1 cellular context compared by ENCODE assay signal in the genomic region with DNA sequence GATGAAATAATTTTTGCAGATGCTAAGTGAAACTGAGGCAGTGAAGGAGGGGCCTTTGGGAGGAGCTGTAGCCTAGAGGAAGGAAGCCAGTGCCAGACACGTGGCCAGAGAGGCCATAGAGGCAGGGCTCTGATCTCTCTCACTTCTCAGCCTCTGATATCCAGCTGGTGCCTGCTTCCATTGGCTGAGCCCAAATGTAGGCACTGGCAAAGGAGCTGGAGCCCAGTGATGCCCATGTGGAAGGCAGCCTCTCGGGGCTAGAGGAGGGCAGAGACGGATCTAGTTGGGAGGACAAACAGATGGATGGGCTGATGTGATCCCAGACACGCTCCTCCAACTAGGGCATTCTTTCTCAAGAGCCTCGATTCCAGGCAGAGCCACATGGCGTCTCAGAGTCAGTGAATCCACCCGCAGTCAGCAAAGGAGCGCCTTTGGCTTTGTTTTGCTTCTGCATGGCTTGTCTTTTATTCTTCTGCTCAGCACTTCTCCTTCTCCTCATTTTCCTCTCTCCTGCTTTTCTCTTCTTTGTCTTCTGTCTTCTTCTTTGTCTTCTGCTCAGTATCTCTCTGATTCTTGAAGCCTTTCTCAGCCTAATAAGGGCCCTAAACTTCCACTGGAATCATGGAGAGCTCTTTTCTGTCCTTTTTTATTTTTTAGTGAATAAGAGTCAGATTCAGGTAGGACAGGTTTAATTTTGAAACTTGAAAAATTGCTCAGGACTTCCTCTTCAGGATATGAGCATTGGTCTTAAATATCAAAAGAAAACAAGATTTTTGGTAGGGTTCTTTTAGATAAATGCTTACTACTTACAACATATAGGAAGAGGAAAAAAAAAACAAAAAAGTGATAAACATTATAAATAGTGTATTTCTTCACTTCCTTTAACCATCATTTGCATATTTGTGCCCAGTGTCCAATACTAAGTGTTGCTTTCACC.
TF ChIP-seq lines count a peak whose summit lies in the region.

No MANE protein-coding gene starts in this region.

TF ChIP-seq in HepG2, 621 proteins besides CTCF, POLR2A, EP300 and RAD21 (continued from another document and continues in another):
- TF ChIP-seq ZNF296 (CRISPR knock-in tag; conservative IDR thresholded peaks at IDR 0.05) (no peak; the same call in 1 of the 2 replicates), DNMT3B (CRISPR knock-in tag; conservative IDR thresholded peaks at IDR 0.05) (no peak), ATAD3A (CRISPR knock-in tag; IDR thresholded peaks at IDR 0.05) (no peak), GABPA (IDR thresholded peaks at IDR 0.05; ENCODE audit: low read depth, low read length) (no peak), GABPA (CRISPR knock-in tag; IDR thresholded peaks at IDR 0.05; ENCODE audit: low read depth) (no peak), ZNF329 (CRISPR knock-in tag; IDR thresholded peaks at IDR 0.05; ENCODE audit: low read depth) (no peak), ZNF891 (CRISPR knock-in tag; IDR thresholded peaks at IDR 0.05) (no peak), NONO (IDR thresholded peaks at IDR 0.05) (no peak), NONO (CRISPR knock-in tag; conservative IDR thresholded peaks at IDR 0.05) (no peak), ZNF510 (CRISPR knock-in tag; IDR thresholded peaks at IDR 0.05; ENCODE audit: low read depth) (peak; percentile 64; the same call in 1 of the 2 replicates), RCOR2 (CRISPR knock-in tag; IDR thresholded peaks at IDR 0.05) (no peak), ETV6 (CRISPR knock-in tag; conservative IDR thresholded peaks at IDR 0.05) (no peak), SP4 (CRISPR knock-in tag; IDR thresholded peaks at IDR 0.05) (no peak), TEAD3 (CRISPR knock-in tag; optimal IDR thresholded peaks at IDR 0.05; ENCODE audit: borderline replicate concordance) (peak; percentile 63), KDM5B (CRISPR knock-in tag; IDR thresholded peaks at IDR 0.05; ENCODE audit: borderline replicate concordance) (no peak), ZNF83 (CRISPR knock-in tag; IDR thresholded peaks at IDR 0.05; ENCODE audit: borderline replicate concordance) (no peak), XBP1 (CRISPR knock-in tag; IDR thresholded peaks at IDR 0.05) (no peak), ZSCAN25 (CRISPR knock-in tag; IDR thresholded peaks at IDR 0.05) (no peak), ZNF660 (CRISPR knock-in tag; IDR thresholded peaks at IDR 0.05; ENCODE audit: borderline replicate concordance, low read depth) (no peak), NFE2L1 (CRISPR knock-in tag; IDR thresholded peaks at IDR 0.05; ENCODE audit: borderline replicate concordance) (peak; percentile 55; the same call in 1 of the 2 replicates), RFX1 (IDR thresholded peaks at IDR 0.05) (no peak), ZNF776 (CRISPR knock-in tag; IDR thresholded peaks at IDR 0.05) (no peak), ZNF672 (CRISPR knock-in tag; IDR thresholded peaks at IDR 0.05) (no peak), PCBP2 (optimal IDR thresholded peaks at IDR 0.05; ENCODE audit: low read depth, low read length, poor library complexity, severe bottlenecking) (no peak), KDM1A (CRISPR knock-in tag; IDR thresholded peaks at IDR 0.05) (no peak), E2F5 (CRISPR knock-in tag; conservative IDR thresholded peaks at IDR 0.05) (no peak), THAP9 (CRISPR knock-in tag; IDR thresholded peaks at IDR 0.05; ENCODE audit: borderline replicate concordance) (no peak), ELF1 (CRISPR knock-in tag; IDR thresholded peaks at IDR 0.05) (0 out of 2 replicates have a peak, but pooled peaks have one; percentile 16), ZNF704 (CRISPR knock-in tag; IDR thresholded peaks at IDR 0.05; ENCODE audit: borderline replicate concordance) (no peak), HES4 (CRISPR knock-in tag; IDR thresholded peaks at IDR 0.05; ENCODE audit: borderline replicate concordance) (no peak), ZNF34 (CRISPR knock-in tag; IDR thresholded peaks at IDR 0.05; ENCODE audit: borderline replicate concordance) (peak; percentile 83; the same call in 1 of the 2 replicates), RELA (CRISPR knock-in tag; IDR thresholded peaks at IDR 0.05) (no peak), FOXO1 (CRISPR knock-in tag; IDR thresholded peaks at IDR 0.05) (no peak), GTF3A (CRISPR knock-in tag; conservative IDR thresholded peaks at IDR 0.05) (no peak), CCAR2 (optimal IDR thresholded peaks at IDR 0.05; ENCODE audit: low read depth, low read length) (no peak), MTF2 (CRISPR knock-in tag; IDR thresholded peaks at IDR 0.05; ENCODE audit: borderline replicate concordance) (no peak), ZSCAN9 (CRISPR knock-in tag; IDR thresholded peaks at IDR 0.05; ENCODE audit: borderline replicate concordance) (no peak), TGIF2 (CRISPR knock-in tag; IDR thresholded peaks at IDR 0.05) (no peak), MTF1 (CRISPR knock-in tag; IDR thresholded peaks at IDR 0.05) (no peak), TBL1XR1 (IDR thresholded peaks at IDR 0.05; ENCODE audit: borderline replicate concordance, low read length, partially characterized antibody) (no peak)
- TF ChIP-seq, protein P1, sequence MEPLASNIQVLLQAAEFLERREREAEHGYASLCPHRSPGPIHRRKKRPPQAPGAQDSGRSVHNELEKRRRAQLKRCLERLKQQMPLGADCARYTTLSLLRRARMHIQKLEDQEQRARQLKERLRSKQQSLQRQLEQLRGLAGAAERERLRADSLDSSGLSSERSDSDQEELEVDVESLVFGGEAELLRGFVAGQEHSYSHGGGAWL (CRISPR knock-in tag; IDR thresholded peaks at IDR 0.05), result peak; percentile 51
- TF ChIP-seq, protein P2, sequence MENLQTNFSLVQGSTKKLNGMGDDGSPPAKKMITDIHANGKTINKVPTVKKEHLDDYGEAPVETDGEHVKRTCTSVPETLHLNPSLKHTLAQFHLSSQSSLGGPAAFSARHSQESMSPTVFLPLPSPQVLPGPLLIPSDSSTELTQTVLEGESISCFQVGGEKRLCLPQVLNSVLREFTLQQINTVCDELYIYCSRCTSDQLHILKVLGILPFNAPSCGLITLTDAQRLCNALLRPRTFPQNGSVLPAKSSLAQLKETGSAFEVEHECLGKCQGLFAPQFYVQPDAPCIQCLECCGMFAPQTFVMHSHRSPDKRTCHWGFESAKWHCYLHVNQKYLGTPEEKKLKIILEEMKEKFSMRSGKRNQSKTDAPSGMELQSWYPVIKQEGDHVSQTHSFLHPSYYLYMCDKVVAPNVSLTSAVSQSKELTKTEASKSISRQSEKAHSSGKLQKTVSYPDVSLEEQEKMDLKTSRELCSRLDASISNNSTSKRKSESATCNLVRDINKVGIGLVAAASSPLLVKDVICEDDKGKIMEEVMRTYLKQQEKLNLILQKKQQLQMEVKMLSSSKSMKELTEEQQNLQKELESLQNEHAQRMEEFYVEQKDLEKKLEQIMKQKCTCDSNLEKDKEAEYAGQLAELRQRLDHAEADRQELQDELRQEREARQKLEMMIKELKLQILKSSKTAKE (CRISPR knock-in tag; IDR thresholded peaks at IDR 0.05; ENCODE audit: borderline replicate concordance), result no peak
- TF ChIP-seq, protein P3, sequence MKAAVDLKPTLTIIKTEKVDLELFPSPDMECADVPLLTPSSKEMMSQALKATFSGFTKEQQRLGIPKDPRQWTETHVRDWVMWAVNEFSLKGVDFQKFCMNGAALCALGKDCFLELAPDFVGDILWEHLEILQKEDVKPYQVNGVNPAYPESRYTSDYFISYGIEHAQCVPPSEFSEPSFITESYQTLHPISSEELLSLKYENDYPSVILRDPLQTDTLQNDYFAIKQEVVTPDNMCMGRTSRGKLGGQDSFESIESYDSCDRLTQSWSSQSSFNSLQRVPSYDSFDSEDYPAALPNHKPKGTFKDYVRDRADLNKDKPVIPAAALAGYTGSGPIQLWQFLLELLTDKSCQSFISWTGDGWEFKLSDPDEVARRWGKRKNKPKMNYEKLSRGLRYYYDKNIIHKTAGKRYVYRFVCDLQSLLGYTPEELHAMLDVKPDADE (CRISPR knock-in tag; IDR thresholded peaks at IDR 0.05), result no peak
- TF ChIP-seq, protein P4, sequence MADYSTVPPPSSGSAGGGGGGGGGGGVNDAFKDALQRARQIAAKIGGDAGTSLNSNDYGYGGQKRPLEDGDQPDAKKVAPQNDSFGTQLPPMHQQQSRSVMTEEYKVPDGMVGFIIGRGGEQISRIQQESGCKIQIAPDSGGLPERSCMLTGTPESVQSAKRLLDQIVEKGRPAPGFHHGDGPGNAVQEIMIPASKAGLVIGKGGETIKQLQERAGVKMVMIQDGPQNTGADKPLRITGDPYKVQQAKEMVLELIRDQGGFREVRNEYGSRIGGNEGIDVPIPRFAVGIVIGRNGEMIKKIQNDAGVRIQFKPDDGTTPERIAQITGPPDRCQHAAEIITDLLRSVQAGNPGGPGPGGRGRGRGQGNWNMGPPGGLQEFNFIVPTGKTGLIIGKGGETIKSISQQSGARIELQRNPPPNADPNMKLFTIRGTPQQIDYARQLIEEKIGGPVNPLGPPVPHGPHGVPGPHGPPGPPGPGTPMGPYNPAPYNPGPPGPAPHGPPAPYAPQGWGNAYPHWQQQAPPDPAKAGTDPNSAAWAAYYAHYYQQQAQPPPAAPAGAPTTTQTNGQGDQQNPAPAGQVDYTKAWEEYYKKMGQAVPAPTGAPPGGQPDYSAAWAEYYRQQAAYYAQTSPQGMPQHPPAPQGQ (CRISPR knock-in tag; IDR thresholded peaks at IDR 0.05; ENCODE audit: borderline replicate concordance), result no peak
- TF ChIP-seq, protein P5, sequence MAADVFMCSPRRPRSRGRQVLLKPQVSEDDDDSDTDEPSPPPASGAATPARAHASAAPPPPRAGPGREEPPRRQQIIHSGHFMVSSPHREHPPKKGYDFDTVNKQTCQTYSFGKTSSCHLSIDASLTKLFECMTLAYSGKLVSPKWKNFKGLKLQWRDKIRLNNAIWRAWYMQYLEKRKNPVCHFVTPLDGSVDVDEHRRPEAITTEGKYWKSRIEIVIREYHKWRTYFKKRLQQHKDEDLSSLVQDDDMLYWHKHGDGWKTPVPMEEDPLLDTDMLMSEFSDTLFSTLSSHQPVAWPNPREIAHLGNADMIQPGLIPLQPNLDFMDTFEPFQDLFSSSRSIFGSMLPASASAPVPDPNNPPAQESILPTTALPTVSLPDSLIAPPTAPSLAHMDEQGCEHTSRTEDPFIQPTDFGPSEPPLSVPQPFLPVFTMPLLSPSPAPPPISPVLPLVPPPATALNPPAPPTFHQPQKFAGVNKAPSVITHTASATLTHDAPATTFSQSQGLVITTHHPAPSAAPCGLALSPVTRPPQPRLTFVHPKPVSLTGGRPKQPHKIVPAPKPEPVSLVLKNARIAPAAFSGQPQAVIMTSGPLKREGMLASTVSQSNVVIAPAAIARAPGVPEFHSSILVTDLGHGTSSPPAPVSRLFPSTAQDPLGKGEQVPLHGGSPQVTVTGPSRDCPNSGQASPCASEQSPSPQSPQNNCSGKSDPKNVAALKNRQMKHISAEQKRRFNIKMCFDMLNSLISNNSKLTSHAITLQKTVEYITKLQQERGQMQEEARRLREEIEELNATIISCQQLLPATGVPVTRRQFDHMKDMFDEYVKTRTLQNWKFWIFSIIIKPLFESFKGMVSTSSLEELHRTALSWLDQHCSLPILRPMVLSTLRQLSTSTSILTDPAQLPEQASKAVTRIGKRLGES (CRISPR knock-in tag; IDR thresholded peaks at IDR 0.05; ENCODE audit: borderline replicate concordance), result no peak
- TF ChIP-seq, protein P6, sequence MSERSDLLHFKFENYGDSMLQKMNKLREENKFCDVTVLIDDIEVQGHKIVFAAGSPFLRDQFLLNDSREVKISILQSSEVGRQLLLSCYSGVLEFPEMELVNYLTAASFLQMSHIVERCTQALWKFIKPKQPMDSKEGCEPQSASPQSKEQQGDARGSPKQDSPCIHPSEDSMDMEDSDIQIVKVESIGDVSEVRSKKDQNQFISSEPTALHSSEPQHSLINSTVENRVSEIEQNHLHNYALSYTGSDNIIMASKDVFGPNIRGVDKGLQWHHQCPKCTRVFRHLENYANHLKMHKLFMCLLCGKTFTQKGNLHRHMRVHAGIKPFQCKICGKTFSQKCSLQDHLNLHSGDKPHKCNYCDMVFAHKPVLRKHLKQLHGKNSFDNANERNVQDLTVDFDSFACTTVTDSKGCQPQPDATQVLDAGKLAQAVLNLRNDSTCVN (CRISPR knock-in tag; IDR thresholded peaks at IDR 0.05; ENCODE audit: borderline replicate concordance), result no peak
